Comparison of ENCODE assay signal across 7 cellular contexts in genomic region chr6:47337519-47337918, GRCh38.
"Had no signal": no experiment of that assay in that cellular context is flagged by ENCODE, and none has a peak within 500 bp of the region (broad histone marks: within the 10 kb centered on the region; RNA-seq: fewer than 3 reads in every experiment).

No MANE protein-coding gene starts in this region.

- H3K27ac ChIP-seq: HL-60 had no signal

- DNase-seq: IMR-90, KBM-7, KG1 had no signal

- H3K4me3 ChIP-seq: K562 had no signal

- H3K36me3 Mint-ChIP-seq: IgD-negative memory B cell had no signal

- H3K4me3 Mint-ChIP-seq: IgD-negative memory B cell had no signal

- ATAC-seq: HepG2, K562 had no signal

- H3K9me3 Mint-ChIP-seq: IgD-negative memory B cell had no signal
